ENCODE assay signal across 11 cellular contexts in the genomic region with DNA sequence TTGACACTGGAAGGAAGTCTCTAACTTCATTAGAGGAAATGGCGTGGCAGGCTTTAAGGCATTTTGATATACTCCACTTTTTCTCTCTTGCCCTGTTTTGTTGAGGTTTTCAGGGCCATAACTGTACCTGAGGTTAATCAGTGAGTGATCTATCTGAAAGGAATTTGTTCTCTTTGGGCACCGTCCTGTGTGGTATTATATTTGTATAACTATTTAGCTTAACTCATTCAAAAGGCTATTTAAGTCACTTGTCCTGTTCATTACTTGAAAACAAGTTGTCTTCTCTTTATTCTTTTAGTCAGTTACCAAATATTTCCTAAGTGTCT.
DNase-seq lines count a peak whose midpoint lies in the region; ATAC-seq, FAIRE-seq and TF ChIP-seq lines count a peak whose summit lies in the region.
"Had no signal": no experiment of that assay in that cellular context is flagged by ENCODE, and none has a peak within 500 bp of the region (broad histone marks: within the 10 kb centered on the region; RNA-seq: fewer than 3 reads in every experiment).

No MANE protein-coding gene starts in this region.

- 21 to 31% methylated on average over 2 of the region's 2 CpGs for WGBS in transverse colon (ENCODE audit: low coverage in 1 of 2), 2 donors

- no peak for TF ChIP-seq CTCF in LNCaP clone FGC (IDR thresholded peaks at IDR 0.05; ENCODE audit: control insufficient read depth, extremely low read depth, insufficient read depth)
- TF ChIP-seq CTCF in transverse colon (IDR thresholded peaks at IDR 0.05), result no peak

- H3K4me3 ChIP-seq in LNCaP clone FGC (ENCODE audit: low read depth, low read length) (peak overlapping the region; percentile 56), mucosa of rectum (ENCODE audit: low read length in 2 of 2) (peak overlapping the region; percentile 30 to 78), transverse colon (peak overlapping the region in 1 of 4 donors; percentile 9)
- H3K4me3 ChIP-seq: SJCRH30 had no signal

- H3K9ac ChIP-seq in mucosa of rectum (ENCODE audit: low read depth in 1 of 2, low read length in 2 of 2), result peak overlapping the region; percentile 5 to 82

- ATAC-seq in HG03097 (IDR thresholded peaks at IDR 0.05; ENCODE audit: low FRiP score, unreplicated experiment), result no peak

- in situ Hi-C loops in transverse colon (cut with MboI; ENCODE audit: low pct_ligation_motif_present in 1 of 4, low pct_unique_long_range_greater_than_20kb in 1 of 4, low sequenced_read_pairs in 3 of 4), result no loop called here

- intact Hi-C loops in transverse colon (cut with DNase I; ENCODE audit: low total_unique reads), result no loop called here

- H3K36me3 ChIP-seq in mucosa of rectum (ENCODE audit: control insufficient read depth in 2 of 2, insufficient read depth in 2 of 2, low read length in 2 of 2) (peaks cover 0 to 5% of the 10 kb centered on the region in 2 donors), transverse colon (no peaks in the 10 kb centered on the region)
- H3K36me3 ChIP-seq: SJCRH30 had no signal

- no peak for TF ChIP-seq EP300 in transverse colon (IDR thresholded peaks at IDR 0.05; ENCODE audit: low read depth)

- H3K27ac ChIP-seq in caudate nucleus (ENCODE audit: low read depth, low read length) (peak overlapping the region; percentile 50), mucosa of rectum (ENCODE audit: low read depth in 2 of 2, low read length in 2 of 2) (peak overlapping the region; percentile 90 to 95), transverse colon (peak overlapping the region; percentile 82 to 84 (median 84))
- H3K27ac ChIP-seq: SJCRH30 had no signal

- H3K9me3 ChIP-seq in mucosa of rectum (ENCODE audit: control insufficient read depth in 2 of 2, low read length in 2 of 2) (no peaks in the 10 kb centered on the region), transverse colon (no peaks in the 10 kb centered on the region)
- H3K9me3 ChIP-seq: SJCRH30 had no signal

- H3K4me1 ChIP-seq in mucosa of rectum (ENCODE audit: control insufficient read depth in 2 of 2, insufficient read depth in 2 of 2, low read length in 2 of 2), result peaks cover 21 to 36% of the 10 kb centered on the region in 2 donors
- peaks cover 0 to 44% (median 29%) of the 10 kb centered on the region in 4 donors for H3K4me1 ChIP-seq in transverse colon
- H3K4me1 ChIP-seq: SJCRH30 had no signal

- FAIRE-seq in frontal cortex (lab: Jason Lieb, UNC), result no peak
- FAIRE-seq: G401.6 had no signal

- DNase-seq in LNCaP clone FGC (ENCODE audit: low read depth) (no peak), caudate nucleus (lab: John Stamatoyannopoulos, UW) (no peak), transverse colon (no peak), frontal cortex (ENCODE audit: low spot score in 2 of 2) (no peak), DMS 273 treated with DMSO at 0.1 percent for 48 hours (lab: John Stamatoyannopoulos, UW) (no peak)
- DNase-seq: activated naive CD8-positive, alpha-beta T cell treated with anti-CD3 and anti-CD28 coated beads, Interleukin-2, amount 50 U/mL, for 24 hours; naive B cell; SJCRH30 had no signal

- no peaks in the 10 kb centered on the region for H3K27me3 ChIP-seq in mucosa of rectum (ENCODE audit: control insufficient read depth in 2 of 2, insufficient read depth in 2 of 2, low read length in 2 of 2)
- H3K27me3 ChIP-seq in transverse colon, result no peaks in the 10 kb centered on the region
- H3K27me3 ChIP-seq: SJCRH30 had no signal

- TF ChIP-seq POLR2A in transverse colon (IDR thresholded peaks at IDR 0.05), result no peak
